19 cellular contexts compared by ENCODE assay signal in the genomic region with DNA sequence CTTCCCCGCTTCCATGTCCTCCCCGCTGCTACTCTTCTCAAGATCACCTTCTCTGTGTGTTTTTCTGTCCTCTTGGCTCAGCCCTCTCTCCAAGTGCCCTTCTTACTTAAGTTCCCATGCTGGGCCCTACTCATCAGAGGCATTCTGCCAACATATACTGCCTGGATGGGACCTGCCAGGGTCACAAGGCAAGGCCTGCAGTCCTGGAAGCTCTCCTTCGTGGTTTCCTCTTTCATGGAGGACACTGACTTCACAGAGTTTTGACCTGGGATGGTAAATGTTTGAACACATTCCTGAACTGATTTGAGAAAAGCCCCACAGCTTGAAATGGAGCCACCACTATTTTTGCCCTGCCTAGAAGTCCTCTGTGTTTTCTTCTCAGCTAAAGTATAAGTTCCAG.
"Had no signal": no experiment of that assay in that cellular context is flagged by ENCODE, and none has a peak within 500 bp of the region (broad histone marks: within the 10 kb centered on the region; RNA-seq: fewer than 3 reads in every experiment).

No MANE protein-coding gene starts in this region.

- H3K4me3 Mint-ChIP-seq: activated naive CD8-positive, alpha-beta T cell treated with anti-CD3 and anti-CD28 coated beads for 36 hours; activated T-helper 1 cell treated with anti-CD3 and anti-CD28 coated beads, Interleukin-12 subunit alpha, Interleukin-12 subunit beta, Interleukin-2, Interleukin-4 antibody, amounts not matched to agents 30 ng/mL and 10 ng/mL and 1 ng/mL, durations not matched to agents 14 hours and 24 hours and 36 hours; brain; dendritic cell treated with granulocyte-macrophage colony-stimulating factor and Interleukin-4, amounts not matched to agents 40 ng/mL and 50 ng/mL, for 4 days; naive thymus-derived CD8-positive, alpha-beta T cell had no signal

- H3K27me3 ChIP-seq: neutrophil, transverse colon, vagina had no signal

- H3K36me3 Mint-ChIP-seq: activated naive CD8-positive, alpha-beta T cell treated with anti-CD3 and anti-CD28 coated beads for 36 hours had no signal

- H3K27ac Mint-ChIP-seq: activated naive CD8-positive, alpha-beta T cell treated with anti-CD3 and anti-CD28 coated beads for 36 hours; activated T-helper 1 cell treated with anti-CD3 and anti-CD28 coated beads, Interleukin-12 subunit alpha, Interleukin-12 subunit beta, Interleukin-2, Interleukin-4 antibody, amounts not matched to agents 30 ng/mL and 10 ng/mL and 1 ng/mL, durations not matched to agents 14 hours and 24 hours and 36 hours; dendritic cell treated with granulocyte-macrophage colony-stimulating factor and Interleukin-4, amounts not matched to agents 40 ng/mL and 50 ng/mL, for 4 days; naive thymus-derived CD8-positive, alpha-beta T cell had no signal

- ATAC-seq: mucosa of descending colon; naive thymus-derived CD8-positive, alpha-beta T cell; right cardiac atrium had no signal

- H3K9me3 ChIP-seq: neutrophil, transverse colon, vagina had no signal

- H3K4me1 Mint-ChIP-seq: activated naive CD8-positive, alpha-beta T cell treated with anti-CD3 and anti-CD28 coated beads for 36 hours; naive thymus-derived CD8-positive, alpha-beta T cell had no signal

- H3K36me3 ChIP-seq: left ventricle myocardium inferior, neutrophil, transverse colon, vagina had no signal

- H3K4me1 ChIP-seq: transverse colon had no signal

- H3K4me3 ChIP-seq: left ventricle myocardium inferior, mucosa of descending colon, transverse colon, vagina had no signal

- DNase-seq: activated naive CD8-positive, alpha-beta T cell treated with anti-CD3 and anti-CD28 coated beads for 36 hours; amygdala; hippocampal formation; kidney; left ventricle myocardium inferior; mucosa of descending colon; naive thymus-derived CD8-positive, alpha-beta T cell; posterior cingulate gyrus; right cardiac atrium; small intestine; stimulated activated CD4-positive, alpha-beta T cell treated with anti-CD3 and anti-CD28 coated beads, Interleukin-4, amount 100 ng/mL, for 4 hours; stimulated activated CD8-positive, alpha-beta memory T cell treated with anti-CD3 and anti-CD28 coated beads, Interleukin-4, amount 100 ng/mL, for 48 hours; stimulated activated naive CD4-positive, alpha-beta T cell treated with Interleukin-2 at 50 U/mL for 16 hours; transverse colon had no signal

- H3K27ac ChIP-seq: left ventricle myocardium inferior, neutrophil, transverse colon, vagina had no signal
